9 cellular contexts compared by ENCODE assay signal in the genomic region with DNA sequence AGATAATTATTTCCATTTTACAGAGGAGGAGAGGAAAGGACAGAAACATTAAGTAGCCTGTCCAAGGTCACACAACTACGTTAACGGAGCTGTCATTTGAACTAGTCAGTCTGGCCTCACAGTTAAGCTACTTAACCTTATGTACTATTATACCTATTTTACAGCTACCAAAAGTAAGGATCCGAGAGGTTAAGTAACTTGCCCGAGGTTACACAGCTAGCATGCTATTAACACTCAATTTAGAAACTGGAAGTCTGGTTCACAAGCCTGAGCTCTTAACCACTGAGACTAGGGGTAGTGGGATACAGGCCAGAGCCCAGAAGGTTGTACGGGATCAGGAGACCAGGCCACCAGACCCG. TPM values are rescaled to one million over a fixed set of nuclear protein-coding genes. Genes with fewer than 3 reads are reported as not detected.
DNase-seq lines count a peak whose midpoint lies in the region; FAIRE-seq and TF ChIP-seq lines count a peak whose summit lies in the region.
"Had no signal": no experiment of that assay in that cellular context is flagged by ENCODE, and none has a peak within 500 bp of the region (broad histone marks: within the 10 kb centered on the region; RNA-seq: fewer than 3 reads in every experiment).

No MANE protein-coding gene starts in this region.

- intact Hi-C loops in lower leg skin (cut with DNase I; ENCODE audit: low total_unique reads): no loop called here

- H3K27me3 ChIP-seq in astrocyte (ENCODE audit: insufficient read depth, low read length): no peaks in the 10 kb centered on the region
- H3K27me3 ChIP-seq in tibial nerve: no peaks in the 10 kb centered on the region

- peaks cover 29% of the 10 kb centered on the region for H3K79me2 ChIP-seq in astrocyte (ENCODE audit: insufficient read depth, low read length)

- 34 to 35% methylated on average over 6 of the region's 6 CpGs for WGBS in lower leg skin, 2 donors
- 46% methylated on average over 6 of the region's 6 CpGs for WGBS in tibial nerve, 2 donors

- H3K27ac ChIP-seq in astrocyte (ENCODE audit: low read depth, low read length): peak overlapping the region; percentile 95
- peak overlapping the region; percentile 93 to 97 (median 94) for H3K27ac ChIP-seq in tibial nerve

- peak overlapping the region; percentile 100 for H3K4me2 ChIP-seq in astrocyte (ENCODE audit: low read length)

- peaks cover 50% of the 10 kb centered on the region for H3K4me1 Mint-ChIP-seq in activated T-cell treated with anti-CD3 and anti-CD28 coated beads, Interleukin-2, amount 50 U/mL, for 24 hours (ENCODE audit: low read depth)
- peaks cover 20% of the 10 kb centered on the region for H3K4me1 Mint-ChIP-seq in astrocyte (ENCODE audit: low read depth, unreplicated experiment)

- H3K27me3 Mint-ChIP-seq in activated T-cell treated with anti-CD3 and anti-CD28 coated beads, Interleukin-2, amount 50 U/mL, for 24 hours: no peaks in the 10 kb centered on the region
- no peaks in the 10 kb centered on the region for H3K27me3 Mint-ChIP-seq in astrocyte (ENCODE audit: low read depth, unreplicated experiment)

- H2AFZ ChIP-seq in astrocyte (ENCODE audit: low read depth, low read length): peak overlapping the region; percentile 83

- no peak for TF ChIP-seq EP300 in tibial nerve (IDR thresholded peaks at IDR 0.05)

- no peaks in the 10 kb centered on the region for H3K36me3 ChIP-seq in astrocyte (ENCODE audit: insufficient read depth, low read length)
- H3K36me3 ChIP-seq in tibial nerve: peaks cover 0 to 32% (median 0%) of the 10 kb centered on the region in 3 donors

- H3K9me3 ChIP-seq in astrocyte (ENCODE audit: insufficient read depth, low read depth, low read length): no peaks in the 10 kb centered on the region
- no peaks in the 10 kb centered on the region for H3K9me3 ChIP-seq in tibial nerve

- H4K20me1 ChIP-seq in astrocyte (ENCODE audit: insufficient read depth, low read length): peaks cover 1% of the 10 kb centered on the region

- TF ChIP-seq CTCF in astrocyte (IDR thresholded peaks at IDR 0.05; ENCODE audit: insufficient read depth, low read depth, low read length) (no peak), lower leg skin (IDR thresholded peaks at IDR 0.05) (no peak), tibial nerve (IDR thresholded peaks at IDR 0.05) (no peak)

- H3K36me3 Mint-ChIP-seq in activated T-cell treated with anti-CD3 and anti-CD28 coated beads, Interleukin-2, amount 50 U/mL, for 24 hours (ENCODE audit: low read depth): peaks cover 44% of the 10 kb centered on the region
- peaks cover 4% of the 10 kb centered on the region for H3K36me3 Mint-ChIP-seq in astrocyte (ENCODE audit: low read depth, unreplicated experiment)

- no peak for DNase-seq in activated T-cell treated with anti-CD3 and anti-CD28 coated beads, Interleukin-2, amount 50 U/mL, for 24 hours
- no peak for DNase-seq in activated T-cell treated with anti-CD3 and anti-CD28 coated beads, Interleukin-2, amount 50 U/mL, for 48 hours
- DNase-seq in astrocyte (ENCODE audit: low read depth): no peak
- DNase-seq in lower leg skin (ENCODE audit: low spot score in 2 of 2): no peak
- no peak for DNase-seq in tibial nerve (ENCODE audit: low spot score in 2 of 2)
- no peak for DNase-seq in stimulated activated CD4-positive, alpha-beta T cell treated with anti-CD3 and anti-CD28 coated beads, Interleukin-12 subunit alpha, Interleukin-12 subunit beta, amount 100 ng/mL, for 4 hours
- DNase-seq in cerebellum (ENCODE audit: low spot score): no peak
- DNase-seq in effector CD4-positive, alpha-beta T cell: no peak

- H3K9ac ChIP-seq in astrocyte (ENCODE audit: low read length): peak overlapping the region; percentile 97

- H3K4me1 ChIP-seq in astrocyte (ENCODE audit: insufficient read depth, low read length): peaks cover 25% of the 10 kb centered on the region
- peaks cover 0 to 38% (median 22%) of the 10 kb centered on the region in 4 donors for H3K4me1 ChIP-seq in tibial nerve

- H3K9me3 Mint-ChIP-seq in activated T-cell treated with anti-CD3 and anti-CD28 coated beads, Interleukin-2, amount 50 U/mL, for 24 hours: no peaks in the 10 kb centered on the region
- H3K9me3 Mint-ChIP-seq in astrocyte (ENCODE audit: unreplicated experiment): no peaks in the 10 kb centered on the region

- H3K4me3 Mint-ChIP-seq in activated T-cell treated with anti-CD3 and anti-CD28 coated beads, Interleukin-2, amount 50 U/mL, for 24 hours: peak overlapping the region; percentile 98
- H3K4me3 Mint-ChIP-seq in astrocyte (ENCODE audit: unreplicated experiment): peak overlapping the region; percentile 96

- FAIRE-seq in astrocyte (lab: Jason Lieb, UNC): no peak

- no peak for TF ChIP-seq POLR2A in lower leg skin (IDR thresholded peaks at IDR 0.05)
- no peak for TF ChIP-seq POLR2A in tibial nerve (IDR thresholded peaks at IDR 0.05)

- peak overlapping the region; percentile 94 for H3K4me3 ChIP-seq in astrocyte (ENCODE audit: insufficient read depth, low read depth, low read length)
- H3K4me3 ChIP-seq in lower leg skin (ENCODE audit: low read depth, poor library complexity, severe bottlenecking): peak overlapping the region; percentile 79
- peak overlapping the region; percentile 76 to 94 (median 80) for H3K4me3 ChIP-seq in tibial nerve

- H3K27ac Mint-ChIP-seq in activated T-cell treated with anti-CD3 and anti-CD28 coated beads, Interleukin-2, amount 50 U/mL, for 24 hours: peak overlapping the region; percentile 99
- H3K27ac Mint-ChIP-seq in astrocyte (ENCODE audit: unreplicated experiment): peak overlapping the region; percentile 95

RNA-seq across cellular contexts. Expression of a gene that starts 0.5 kb away (rescaled TPM):
- total RNA-seq in astrocyte: 2.7 and 4.6 TPM in 2 replicates
- 1 to 10 TPM; 1.6 to 7.7 (median 3.9) TPM for total RNA-seq in lower leg skin
- 10 to 100 TPM in 2 of 4 donors, 1 to 10 TPM in 2; 6.7 to 13.1 (median 9.6) TPM for total RNA-seq in tibial nerve
- 4.4 TPM for total RNA-seq in cerebellum

RNA-seq across cellular contexts. Expression of a gene that starts 0.5 kb away (rescaled TPM):
- total RNA-seq in astrocyte: 19.1 and 20.6 TPM in 2 replicates
- 10 to 100 TPM; 12.9 to 26.4 (median 13.8) TPM for total RNA-seq in lower leg skin
- 10 to 100 TPM in 3 of 4 donors, 1 to 10 TPM in 1; 9.6 to 17.7 (median 15.3) TPM for total RNA-seq in tibial nerve
- total RNA-seq in cerebellum: 12.1 TPM

RNA-seq across cellular contexts. Expression of a gene that starts 8.3 kb away (rescaled TPM):
- total RNA-seq in astrocyte: not detected in 2 replicates
- not detected for total RNA-seq in lower leg skin
- total RNA-seq in tibial nerve: not detected
- total RNA-seq in cerebellum: not detected
- total RNA-seq: subcutaneous adipose tissue had no signal

RNA-seq across cellular contexts. Expression of a gene that starts 8.9 kb away (rescaled TPM):
- 18.0 and 19.7 TPM in 2 replicates for total RNA-seq in astrocyte
- 100 to 1,000 TPM; 181 to 522 (median 240) TPM for total RNA-seq in lower leg skin
- 10 to 100 TPM in 1 of 4 donors, 1 to 10 TPM in 3; 8.0 to 24.6 (median 9.4) TPM for total RNA-seq in tibial nerve
- 4.3 TPM for total RNA-seq in cerebellum

RNA-seq across cellular contexts. Expression of a gene that starts 15.2 kb away (rescaled TPM):
- 41.6 and 43.8 TPM in 2 replicates for total RNA-seq in astrocyte
- 10 to 100 TPM; 45.9 to 97.6 (median 52.5) TPM for total RNA-seq in lower leg skin
- 100 to 1,000 TPM in 2 of 4 donors, 10 to 100 TPM in 2; 84.5 to 106 (median 97.6) TPM for total RNA-seq in tibial nerve
- total RNA-seq in cerebellum: 43.7 TPM
